12 cellular contexts compared by ENCODE assay signal in the genomic region with DNA sequence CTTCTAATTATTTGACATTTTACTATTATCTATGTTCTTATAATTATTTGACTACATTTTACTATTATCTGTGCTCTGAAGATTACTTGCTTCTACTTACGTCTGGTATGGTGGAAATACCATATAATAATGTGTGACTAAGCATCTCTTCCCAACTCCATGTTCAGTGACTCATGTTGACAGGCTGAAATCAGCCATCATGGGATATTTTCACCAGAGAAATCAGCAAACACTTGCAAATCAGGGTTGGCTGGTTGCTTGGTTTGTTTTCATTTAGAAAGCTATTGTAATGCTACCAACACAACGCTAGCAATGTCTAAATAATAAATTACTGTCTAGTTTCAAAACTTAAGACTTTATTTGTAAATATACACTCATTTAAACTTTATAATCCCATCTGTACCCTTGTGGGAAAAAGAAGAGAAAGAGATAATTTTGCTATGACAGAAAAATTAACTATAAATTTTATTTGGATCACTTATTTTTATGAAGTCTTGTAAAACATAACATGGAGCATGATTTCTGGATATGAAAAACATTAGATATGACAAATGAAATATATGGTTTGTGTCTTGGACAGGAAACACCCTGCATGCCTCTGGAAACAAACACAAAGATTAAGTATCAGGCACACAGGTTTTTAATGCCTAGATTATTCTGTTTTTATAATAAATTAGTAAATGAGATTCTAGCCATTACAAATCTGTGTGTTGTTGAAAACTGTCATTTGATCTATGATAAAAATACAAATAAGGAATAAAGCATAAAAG.
DNase-seq lines count a peak whose midpoint lies in the region; ATAC-seq, FAIRE-seq and TF ChIP-seq lines count a peak whose summit lies in the region.
"Had no signal": no experiment of that assay in that cellular context is flagged by ENCODE, and none has a peak within 500 bp of the region (broad histone marks: within the 10 kb centered on the region; RNA-seq: fewer than 3 reads in every experiment).

No MANE protein-coding gene starts in this region.

- ATAC-seq in Panc1, result no peak
- no peak for ATAC-seq in GM21825 (IDR thresholded peaks at IDR 0.05; ENCODE audit: unreplicated experiment)
- no peak for ATAC-seq in GM18858 (IDR thresholded peaks at IDR 0.05; ENCODE audit: unreplicated experiment)
- ATAC-seq in GM18868 (IDR thresholded peaks at IDR 0.05; ENCODE audit: unreplicated experiment), result no peak
- no peak for ATAC-seq in GM21367 (IDR thresholded peaks at IDR 0.05; ENCODE audit: unreplicated experiment)
- ATAC-seq: body of pancreas, right lobe of liver had no signal

- CTCF ChIA-PET in Panc1 (lab: Charles Lee) (no interaction called here), endothelial cell of umbilical vein (lab: Charles Lee) (interaction anchor here (0.7 kb wide), 1 partner anchor 8 kb away, joined by 3 read pairs; no protein-coding TSS in a partner anchor)

- POLR2A ChIA-PET in Panc1 (lab: Charles Lee), result no interaction called here
- POLR2A ChIA-PET in endothelial cell of umbilical vein (lab: Charles Lee), result no interaction called here

- H3K36me3 ChIP-seq in Panc1 (ENCODE audit: control insufficient read depth, insufficient read depth, low read length) (no peaks in the 10 kb centered on the region), endothelial cell of umbilical vein (ENCODE audit: control insufficient read depth in 2 of 2, extremely low read depth in 1 of 2, insufficient read depth in 2 of 2, low read length in 2 of 2) (no peaks in the 10 kb centered on the region)
- H3K36me3 ChIP-seq: right lobe of liver had no signal

- peak overlapping the region; percentile 43 for H3K4me2 ChIP-seq in endothelial cell of umbilical vein (ENCODE audit: insufficient read depth, low read length)

- dilution Hi-C loops in endothelial cell of umbilical vein (cut with MboI; ENCODE audit: extremely low pct_ligation_motif_present, low sequenced_read_pairs), result no loop called here

- H3K79me2 ChIP-seq in endothelial cell of umbilical vein (ENCODE audit: control insufficient read depth, insufficient read depth, low read length), result no peaks in the 10 kb centered on the region

- H3K4me1 ChIP-seq in Panc1 (ENCODE audit: control insufficient read depth, insufficient read depth, low read length) (no peaks in the 10 kb centered on the region), endothelial cell of umbilical vein (ENCODE audit: control insufficient read depth, extremely low read depth, insufficient read depth, low read length) (peaks cover 18% of the 10 kb centered on the region)
- H3K4me1 ChIP-seq: body of pancreas, right lobe of liver had no signal

- BruUV-seq in Panc1 (replicated peaks; lab: Mats Ljungman, UMichigan) (no TSS peak), endothelial cell of umbilical vein (replicated peaks; lab: Mats Ljungman, UMichigan) (no TSS peak)

- intact Hi-C loops in Panc1 (cut with micrococcal nuclease; ENCODE audit: unreplicated experiment) (no loop called here), endothelial cell of umbilical vein (cut with micrococcal nuclease) (loop anchor here (2.0 to 5.0 kb wide), 2 partner anchors 94 to 174 kb away; no protein-coding TSS in a partner anchor)

- H3K27me3 ChIP-seq in Panc1 (ENCODE audit: control insufficient read depth, insufficient read depth, low read length) (no peaks in the 10 kb centered on the region), endothelial cell of umbilical vein (ENCODE audit: control insufficient read depth in 2 of 2, insufficient read depth in 2 of 2, low read length in 2 of 2) (no peaks in the 10 kb centered on the region)
- H3K27me3 ChIP-seq: body of pancreas, right lobe of liver had no signal

- H3K9me3 ChIP-seq in Panc1 (ENCODE audit: control insufficient read depth, insufficient read depth, low read depth, low read length) (no peaks in the 10 kb centered on the region), endothelial cell of umbilical vein (replicated peaks; ENCODE audit: control insufficient read depth, insufficient read depth, low read length) (no peaks in the 10 kb centered on the region)
- H3K9me3 ChIP-seq: body of pancreas, right lobe of liver had no signal

- H2AFZ ChIP-seq in endothelial cell of umbilical vein (ENCODE audit: low read depth, low read length), result no peak overlapping the region

- no peak for TF ChIP-seq POLR2A in endothelial cell of umbilical vein (IDR thresholded peaks at IDR 0.05; ENCODE audit: low read depth, low read length)

- no peak overlapping the region for H3K27ac ChIP-seq in Panc1 (ENCODE audit: low read length)
- H3K27ac ChIP-seq in endothelial cell of umbilical vein (ENCODE audit: insufficient read depth, low read depth, low read length), result peak overlapping the region; percentile 74
- H3K27ac ChIP-seq: body of pancreas, right lobe of liver had no signal

- H3K9ac ChIP-seq in endothelial cell of umbilical vein (replicated peaks; ENCODE audit: extremely low read depth, insufficient read depth, low read length), result peak overlapping the region; percentile 34

- H3K4me3 ChIP-seq in Panc1 (ENCODE audit: low read depth in 2 of 2, low read length in 2 of 2), result no peak overlapping the region
- no peak overlapping the region for H3K4me3 ChIP-seq in endothelial cell of umbilical vein (replicated peaks in 1 of 3; ENCODE audit: insufficient read depth in 1 of 3, low read depth in 1 of 3, low read length in 3 of 3)
- H3K4me3 ChIP-seq: body of pancreas, right lobe of liver had no signal

- DNase-seq in GM03348 (ENCODE audit: low spot score) (peak; percentile 24), Panc1 (ENCODE audit: low read depth, low spot score) (peak; percentile 8), endothelial cell of umbilical vein (ENCODE audit: low read depth, low spot score) (peak; percentile 90), non-pigmented ciliary epithelial cell (ENCODE audit: low read depth) (peak; percentile 79)
- DNase-seq: activated CD4-positive, alpha-beta T cell treated with anti-CD3 and anti-CD28 coated beads for 1 hour; body of pancreas; CD4-positive, alpha-beta T cell; right lobe of liver had no signal

- FAIRE-seq in endothelial cell of umbilical vein (lab: Jason Lieb, UNC), result peak; percentile 62

- in situ Hi-C loops in Panc1 (cut with HindIII; ENCODE audit: low pct_unique_long_range_greater_than_20kb, low sequenced_read_pairs), result no loop called here

- H3K9me1 ChIP-seq in endothelial cell of umbilical vein (replicated peaks; ENCODE audit: control insufficient read depth, extremely low read depth, insufficient read depth, low read length), result no peaks in the 10 kb centered on the region

- no peaks in the 10 kb centered on the region for H4K20me1 ChIP-seq in endothelial cell of umbilical vein (replicated peaks; ENCODE audit: control insufficient read depth, extremely low read depth, insufficient read depth, low read length)

- no peak for TF ChIP-seq CTCF in Panc1 (IDR thresholded peaks at IDR 0.05)
- TF ChIP-seq CTCF in endothelial cell of umbilical vein (IDR thresholded peaks at IDR 0.05; ENCODE audit: extremely low read depth in 1 of 2, insufficient read depth in 1 of 2, low read depth in 1 of 2, low read length in 2 of 2), result no peak

TF ChIP-seq in endothelial cell of umbilical vein, 7 proteins besides CTCF, POLR2A, EP300 and RAD21:
- TF ChIP-seq FOS (IDR thresholded peaks at IDR 0.05; ENCODE audit: borderline replicate concordance, insufficient read depth, low read length), result peak; percentile 85
- TF ChIP-seq JUN (IDR thresholded peaks at IDR 0.05; ENCODE audit: borderline replicate concordance, insufficient read depth, insufficient read length, low read depth), result peak; percentile 84
- no peak for TF ChIP-seq GATA2 (IDR thresholded peaks at IDR 0.05; ENCODE audit: insufficient read depth, insufficient read length, low read depth, low read length)
TF ChIP-seq in endothelial cell of umbilical vein: peak in this region for 2.

Comparison
In these comparisons a context has a peak if more than half of its experiments do, and no peak if none do; other contexts are left out.
1. DNase-seq: peak in every context shown above with its lines; median percentile 90 in endothelial cell of umbilical vein; 79 in non-pigmented ciliary epithelial cell; 24 in GM03348; 8 in Panc1.